In the genomic region with DNA sequence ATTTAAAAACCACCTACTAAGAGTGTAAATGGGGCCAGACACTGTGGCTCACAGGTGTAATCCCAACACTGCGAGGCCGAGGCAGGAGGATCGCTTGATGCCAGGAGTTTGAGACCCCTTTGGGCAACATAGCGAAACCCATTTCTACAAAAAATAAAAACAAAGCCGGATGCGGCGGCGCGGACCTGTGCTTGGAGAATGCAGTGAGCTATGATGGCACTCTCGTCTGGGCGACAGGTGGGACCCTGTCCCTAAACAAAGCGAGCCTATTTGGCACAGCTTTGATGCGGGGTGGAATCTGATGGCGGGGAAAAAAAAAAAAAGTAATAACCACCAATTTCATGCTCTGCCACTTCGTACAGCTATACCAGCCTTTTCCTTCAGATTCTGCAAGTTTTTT, we compare ENCODE assay signal across 2 cellular contexts.
TF ChIP-seq lines count a peak whose summit lies in the region.

No MANE protein-coding gene starts in this region.

TF ChIP-seq in SK-N-SH, 30 proteins besides CTCF, POLR2A, EP300 and RAD21 (continued from another document):
- TF ChIP-seq, protein P1, sequence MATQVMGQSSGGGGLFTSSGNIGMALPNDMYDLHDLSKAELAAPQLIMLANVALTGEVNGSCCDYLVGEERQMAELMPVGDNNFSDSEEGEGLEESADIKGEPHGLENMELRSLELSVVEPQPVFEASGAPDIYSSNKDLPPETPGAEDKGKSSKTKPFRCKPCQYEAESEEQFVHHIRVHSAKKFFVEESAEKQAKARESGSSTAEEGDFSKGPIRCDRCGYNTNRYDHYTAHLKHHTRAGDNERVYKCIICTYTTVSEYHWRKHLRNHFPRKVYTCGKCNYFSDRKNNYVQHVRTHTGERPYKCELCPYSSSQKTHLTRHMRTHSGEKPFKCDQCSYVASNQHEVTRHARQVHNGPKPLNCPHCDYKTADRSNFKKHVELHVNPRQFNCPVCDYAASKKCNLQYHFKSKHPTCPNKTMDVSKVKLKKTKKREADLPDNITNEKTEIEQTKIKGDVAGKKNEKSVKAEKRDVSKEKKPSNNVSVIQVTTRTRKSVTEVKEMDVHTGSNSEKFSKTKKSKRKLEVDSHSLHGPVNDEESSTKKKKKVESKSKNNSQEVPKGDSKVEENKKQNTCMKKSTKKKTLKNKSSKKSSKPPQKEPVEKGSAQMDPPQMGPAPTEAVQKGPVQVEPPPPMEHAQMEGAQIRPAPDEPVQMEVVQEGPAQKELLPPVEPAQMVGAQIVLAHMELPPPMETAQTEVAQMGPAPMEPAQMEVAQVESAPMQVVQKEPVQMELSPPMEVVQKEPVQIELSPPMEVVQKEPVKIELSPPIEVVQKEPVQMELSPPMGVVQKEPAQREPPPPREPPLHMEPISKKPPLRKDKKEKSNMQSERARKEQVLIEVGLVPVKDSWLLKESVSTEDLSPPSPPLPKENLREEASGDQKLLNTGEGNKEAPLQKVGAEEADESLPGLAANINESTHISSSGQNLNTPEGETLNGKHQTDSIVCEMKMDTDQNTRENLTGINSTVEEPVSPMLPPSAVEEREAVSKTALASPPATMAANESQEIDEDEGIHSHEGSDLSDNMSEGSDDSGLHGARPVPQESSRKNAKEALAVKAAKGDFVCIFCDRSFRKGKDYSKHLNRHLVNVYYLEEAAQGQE (IDR thresholded peaks at IDR 0.05; ENCODE audit: low read depth, low read length), result no peak
- TF ChIP-seq, protein P2, sequence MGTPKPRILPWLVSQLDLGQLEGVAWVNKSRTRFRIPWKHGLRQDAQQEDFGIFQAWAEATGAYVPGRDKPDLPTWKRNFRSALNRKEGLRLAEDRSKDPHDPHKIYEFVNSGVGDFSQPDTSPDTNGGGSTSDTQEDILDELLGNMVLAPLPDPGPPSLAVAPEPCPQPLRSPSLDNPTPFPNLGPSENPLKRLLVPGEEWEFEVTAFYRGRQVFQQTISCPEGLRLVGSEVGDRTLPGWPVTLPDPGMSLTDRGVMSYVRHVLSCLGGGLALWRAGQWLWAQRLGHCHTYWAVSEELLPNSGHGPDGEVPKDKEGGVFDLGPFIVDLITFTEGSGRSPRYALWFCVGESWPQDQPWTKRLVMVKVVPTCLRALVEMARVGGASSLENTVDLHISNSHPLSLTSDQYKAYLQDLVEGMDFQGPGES (IDR thresholded peaks at IDR 0.05; ENCODE audit: low read depth, low read length), result no peak
- TF ChIP-seq TCF12 (IDR thresholded peaks at IDR 0.05) (no peak), RFX5 (IDR thresholded peaks at IDR 0.05; ENCODE audit: low read length) (no peak), SIN3A (IDR thresholded peaks at IDR 0.05; ENCODE audit: borderline replicate concordance, low read depth, low read length) (no peak), NRF1 (IDR thresholded peaks at IDR 0.05; ENCODE audit: low read depth, low read length) (no peak), FOXM1 (IDR thresholded peaks at IDR 0.05; ENCODE audit: low read depth) (no peak), EZH2phosphoT487 (IDR thresholded peaks at IDR 0.05; ENCODE audit: borderline replicate concordance, low read depth) (no peak), GABPA (IDR thresholded peaks at IDR 0.05; ENCODE audit: low read depth) (no peak), JUND (IDR thresholded peaks at IDR 0.05) (no peak)
- TF ChIP-seq, protein P3, sequence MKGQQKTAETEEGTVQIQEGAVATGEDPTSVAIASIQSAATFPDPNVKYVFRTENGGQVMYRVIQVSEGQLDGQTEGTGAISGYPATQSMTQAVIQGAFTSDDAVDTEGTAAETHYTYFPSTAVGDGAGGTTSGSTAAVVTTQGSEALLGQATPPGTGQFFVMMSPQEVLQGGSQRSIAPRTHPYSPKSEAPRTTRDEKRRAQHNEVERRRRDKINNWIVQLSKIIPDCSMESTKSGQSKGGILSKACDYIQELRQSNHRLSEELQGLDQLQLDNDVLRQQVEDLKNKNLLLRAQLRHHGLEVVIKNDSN (IDR thresholded peaks at IDR 0.05; ENCODE audit: borderline replicate concordance, low read depth), result no peak
- TF ChIP-seq, protein P4, sequence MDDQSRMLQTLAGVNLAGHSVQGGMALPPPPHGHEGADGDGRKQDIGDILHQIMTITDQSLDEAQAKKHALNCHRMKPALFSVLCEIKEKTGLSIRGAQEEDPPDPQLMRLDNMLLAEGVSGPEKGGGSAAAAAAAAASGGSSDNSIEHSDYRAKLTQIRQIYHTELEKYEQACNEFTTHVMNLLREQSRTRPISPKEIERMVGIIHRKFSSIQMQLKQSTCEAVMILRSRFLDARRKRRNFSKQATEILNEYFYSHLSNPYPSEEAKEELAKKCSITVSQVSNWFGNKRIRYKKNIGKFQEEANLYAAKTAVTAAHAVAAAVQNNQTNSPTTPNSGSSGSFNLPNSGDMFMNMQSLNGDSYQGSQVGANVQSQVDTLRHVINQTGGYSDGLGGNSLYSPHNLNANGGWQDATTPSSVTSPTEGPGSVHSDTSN (IDR thresholded peaks at IDR 0.05), result no peak
- TF ChIP-seq, protein P5, sequence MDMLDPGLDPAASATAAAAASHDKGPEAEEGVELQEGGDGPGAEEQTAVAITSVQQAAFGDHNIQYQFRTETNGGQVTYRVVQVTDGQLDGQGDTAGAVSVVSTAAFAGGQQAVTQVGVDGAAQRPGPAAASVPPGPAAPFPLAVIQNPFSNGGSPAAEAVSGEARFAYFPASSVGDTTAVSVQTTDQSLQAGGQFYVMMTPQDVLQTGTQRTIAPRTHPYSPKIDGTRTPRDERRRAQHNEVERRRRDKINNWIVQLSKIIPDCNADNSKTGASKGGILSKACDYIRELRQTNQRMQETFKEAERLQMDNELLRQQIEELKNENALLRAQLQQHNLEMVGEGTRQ (IDR thresholded peaks at IDR 0.05; ENCODE audit: borderline replicate concordance, low read depth, low read length), result no peak

TF ChIP-seq in SK-N-SH treated with all-trans-retinoic acid at 6 μM for 48 hours, 23 proteins besides CTCF, POLR2A, EP300 and RAD21 (continued from another document):
- TF ChIP-seq, protein P6, sequence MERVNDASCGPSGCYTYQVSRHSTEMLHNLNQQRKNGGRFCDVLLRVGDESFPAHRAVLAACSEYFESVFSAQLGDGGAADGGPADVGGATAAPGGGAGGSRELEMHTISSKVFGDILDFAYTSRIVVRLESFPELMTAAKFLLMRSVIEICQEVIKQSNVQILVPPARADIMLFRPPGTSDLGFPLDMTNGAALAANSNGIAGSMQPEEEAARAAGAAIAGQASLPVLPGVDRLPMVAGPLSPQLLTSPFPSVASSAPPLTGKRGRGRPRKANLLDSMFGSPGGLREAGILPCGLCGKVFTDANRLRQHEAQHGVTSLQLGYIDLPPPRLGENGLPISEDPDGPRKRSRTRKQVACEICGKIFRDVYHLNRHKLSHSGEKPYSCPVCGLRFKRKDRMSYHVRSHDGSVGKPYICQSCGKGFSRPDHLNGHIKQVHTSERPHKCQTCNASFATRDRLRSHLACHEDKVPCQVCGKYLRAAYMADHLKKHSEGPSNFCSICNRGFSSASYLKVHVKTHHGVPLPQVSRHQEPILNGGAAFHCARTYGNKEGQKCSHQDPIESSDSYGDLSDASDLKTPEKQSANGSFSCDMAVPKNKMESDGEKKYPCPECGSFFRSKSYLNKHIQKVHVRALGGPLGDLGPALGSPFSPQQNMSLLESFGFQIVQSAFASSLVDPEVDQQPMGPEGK (CRISPR knock-in tag; IDR thresholded peaks at IDR 0.05; ENCODE audit: borderline replicate concordance), result no peak
- TF ChIP-seq, protein P7, sequence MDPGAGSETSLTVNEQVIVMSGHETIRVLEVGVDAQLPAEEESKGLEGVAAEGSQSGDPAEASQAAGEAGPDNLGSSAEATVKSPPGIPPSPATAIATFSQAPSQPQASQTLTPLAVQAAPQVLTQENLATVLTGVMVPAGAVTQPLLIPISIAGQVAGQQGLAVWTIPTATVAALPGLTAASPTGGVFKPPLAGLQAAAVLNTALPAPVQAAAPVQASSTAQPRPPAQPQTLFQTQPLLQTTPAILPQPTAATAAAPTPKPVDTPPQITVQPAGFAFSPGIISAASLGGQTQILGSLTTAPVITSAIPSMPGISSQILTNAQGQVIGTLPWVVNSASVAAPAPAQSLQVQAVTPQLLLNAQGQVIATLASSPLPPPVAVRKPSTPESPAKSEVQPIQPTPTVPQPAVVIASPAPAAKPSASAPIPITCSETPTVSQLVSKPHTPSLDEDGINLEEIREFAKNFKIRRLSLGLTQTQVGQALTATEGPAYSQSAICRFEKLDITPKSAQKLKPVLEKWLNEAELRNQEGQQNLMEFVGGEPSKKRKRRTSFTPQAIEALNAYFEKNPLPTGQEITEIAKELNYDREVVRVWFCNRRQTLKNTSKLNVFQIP (CRISPR knock-in tag; IDR thresholded peaks at IDR 0.05; ENCODE audit: borderline replicate concordance, low read depth), result no peak
- TF ChIP-seq RARB (CRISPR knock-in tag; IDR thresholded peaks at IDR 0.05) (no peak), ZC3H10 (CRISPR knock-in tag; IDR thresholded peaks at IDR 0.05) (no peak)
